ENCODE assay signal across 26 cellular contexts in the genomic region with DNA sequence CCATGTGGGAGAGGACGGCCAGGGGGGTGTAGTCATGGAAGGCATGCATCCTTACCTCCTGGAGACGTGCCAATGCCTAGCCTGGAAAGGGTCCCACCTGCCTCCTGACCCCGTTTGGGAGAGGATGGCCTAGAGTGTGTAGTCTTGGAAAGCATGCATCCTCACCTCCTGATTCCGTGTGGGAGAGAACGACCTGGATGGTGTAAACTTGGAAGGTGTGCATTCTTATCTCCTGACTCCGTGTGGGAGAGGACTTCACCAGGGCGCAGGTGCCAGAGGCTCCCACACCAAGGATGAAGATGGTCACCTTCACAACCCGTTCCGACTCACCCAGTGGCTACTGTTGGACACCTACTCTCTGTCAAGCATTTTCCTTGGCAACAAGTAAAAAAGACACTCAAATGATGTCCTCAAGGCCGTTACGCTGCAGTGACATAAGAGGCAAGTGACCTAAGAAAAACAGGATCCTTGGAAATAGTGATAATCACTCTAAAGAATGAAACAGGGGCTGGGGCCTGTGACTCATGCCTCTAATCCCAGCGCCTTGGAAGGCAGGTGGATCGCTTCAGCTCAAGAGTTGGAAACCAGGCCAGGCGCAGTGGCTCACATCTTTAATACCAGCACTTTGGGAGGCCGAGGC. TPM values are rescaled to one million over a fixed set of nuclear protein-coding genes. Genes with fewer than 3 reads are reported as not detected.
"Had no signal": no experiment of that assay in that cellular context is flagged by ENCODE, and none has a peak within 500 bp of the region (broad histone marks: within the 10 kb centered on the region; RNA-seq: fewer than 3 reads in every experiment).

No MANE protein-coding gene starts in this region.

- H3K4me3 ChIP-seq: cardiac muscle cell, PC-9, SK-N-MC had no signal

- ATAC-seq: activated T-cell treated with anti-CD3 and anti-CD28 coated beads, Interleukin-2, amount 50 U/mL, for 4 hours; Right ventricle myocardium inferior had no signal

- H3K36me3 ChIP-seq: brain microvascular endothelial cell, cardiac muscle cell had no signal

- DNase-seq: activated CD4-positive, alpha-beta memory T cell treated with anti-CD3 and anti-CD28 coated beads for 36 hours; activated CD4-positive, alpha-beta T cell treated with anti-CD3 and anti-CD28 coated beads, Interleukin-2, amount 10 ng/mL, durations not matched to agents 7 days and 5 days; activated CD4-positive, CD25-positive, alpha-beta regulatory T cell; activated CD8-positive, alpha-beta memory T cell treated with anti-CD3 and anti-CD28 coated beads for 24 hours; activated effector memory CD4-positive, alpha-beta T cell treated with anti-CD3 and anti-CD28 coated beads, Interleukin-2, amount 50 U/mL, for 16 hours; activated naive CD4-positive, alpha-beta T cell treated with anti-CD3 and anti-CD28 coated beads for 36 hours; activated naive CD8-positive, alpha-beta T cell treated with anti-CD3 and anti-CD28 coated beads for 36 hours; activated T-cell treated with anti-CD3 and anti-CD28 coated beads, Interleukin-2, amount 50 U/mL, for 4 hours; brain microvascular endothelial cell; IMR-90; KBM-7; NCI-H1092 treated with DMSO at 0.1 percent for 48 hours; NCI-H1417 treated with DMSO at 0.1 percent for 48 hours; NCI-H1694 treated with DMSO at 0.1 percent for 48 hours; NCI-H2029 treated with DMSO at 0.1 percent for 48 hours; NCI-H510A treated with DMSO at 0.1 percent for 48 hours; NCI-H69; PC-9; T-helper 1 cell had no signal

- H3K27ac ChIP-seq: brain microvascular endothelial cell, cardiac muscle cell, PC-9, SK-N-MC, VCaP had no signal

- H3K27me3 ChIP-seq: brain microvascular endothelial cell, cardiac muscle cell had no signal

RNA-seq across cellular contexts. Expression of gene FZD10, which starts 37.5 kb away (rescaled TPM):
- total RNA-seq: activated CD4-positive, alpha-beta memory T cell treated with anti-CD3 and anti-CD28 coated beads for 36 hours; activated CD4-positive, alpha-beta T cell treated with anti-CD3 and anti-CD28 coated beads, Interleukin-2, amount 10 ng/mL, durations not matched to agents 7 days and 5 days; activated naive CD4-positive, alpha-beta T cell treated with anti-CD3 and anti-CD28 coated beads for 36 hours; activated naive CD8-positive, alpha-beta T cell treated with anti-CD3 and anti-CD28 coated beads for 36 hours; activated T-cell treated with anti-CD3 and anti-CD28 coated beads, Interleukin-2, amount 50 U/mL, for 4 hours; IMR-90; LHCN-M2; MCF 10A; PC-9; Right ventricle myocardium inferior; T-helper 2 cell treated with Interferon-gamma antibody and Interleukin-4, amounts not matched to agents 100 ng/mL and 5 ng/mL, for 36 hours had no signal
- polyA plus RNA-seq: cardiac muscle cell, IMR-90 had no signal
